Comparison of ENCODE assay signal across 16 cellular contexts in genomic region chr1:206972725-206973124, GRCh38. TPM values are rescaled to one million over a fixed set of nuclear protein-coding genes. Genes with fewer than 3 reads are reported as not detected.
DNase-seq lines count a peak whose midpoint lies in the region; ATAC-seq and TF ChIP-seq lines count a peak whose summit lies in the region.
"Had no signal": no experiment of that assay in that cellular context is flagged by ENCODE, and none has a peak within 500 bp of the region (broad histone marks: within the 10 kb centered on the region; RNA-seq: fewer than 3 reads in every experiment).

No MANE protein-coding gene starts in this region.

- H3K9ac ChIP-seq in OCI-LY3 (ENCODE audit: low read length) = 0 out of 2 replicates have a peak overlapping the region, but pooled peaks have one; percentile 8
- H3K9ac ChIP-seq in duodenal mucosa (ENCODE audit: low read depth in 1 of 2, low read length in 2 of 2) = peak overlapping the region; percentile 21 to 28

- no peaks in the 10 kb centered on the region for H3K27me3 ChIP-seq in OCI-LY3 (ENCODE audit: low read depth, low read length)
- H3K27me3 ChIP-seq in duodenal mucosa (ENCODE audit: control insufficient read depth in 1 of 2, insufficient read depth in 2 of 2, low read length in 2 of 2) = no peaks in the 10 kb centered on the region
- H3K27me3 ChIP-seq in muscle layer of duodenum (ENCODE audit: low read depth, low read length) = no peaks in the 10 kb centered on the region
- H3K27me3 ChIP-seq in testis = no peaks in the 10 kb centered on the region

- no peaks in the 10 kb centered on the region for H4K20me1 ChIP-seq in OCI-LY3 (ENCODE audit: insufficient read depth, low read length)

- DNase-seq in AG20443 (ENCODE audit: low spot score) (no peak), NCI-H1417 treated with DMSO at 0.1 percent for 48 hours (lab: John Stamatoyannopoulos, UW) (no peak), testis (no peak)
- DNase-seq: BE2C; CD4-positive, alpha-beta memory T cell; DMS79; H7; IMR-90 had no signal

- peak overlapping the region; percentile 47 for H3K27ac ChIP-seq in 22Rv1
- H3K27ac ChIP-seq in OCI-LY3 (ENCODE audit: low read length) = peak overlapping the region; percentile 95; the same call in 1 of the 2 replicates
- peak overlapping the region; percentile 11 for H3K27ac ChIP-seq in duodenal mucosa (ENCODE audit: low read depth, low read length)
- peak overlapping the region; percentile 60 for H3K27ac ChIP-seq in muscle layer of duodenum (ENCODE audit: low read length)
- H3K27ac ChIP-seq in testis = no peak overlapping the region
- H3K27ac ChIP-seq: C4-2B had no signal

- H3K79me2 ChIP-seq in OCI-LY3 (ENCODE audit: low read length) = no peaks in the 10 kb centered on the region

- H3K9me3 ChIP-seq in OCI-LY3 (ENCODE audit: insufficient read depth, low read length) (no peaks in the 10 kb centered on the region), duodenal mucosa (ENCODE audit: control insufficient read depth in 1 of 2, low read length in 2 of 2) (no peaks in the 10 kb centered on the region), muscle layer of duodenum (ENCODE audit: control insufficient read depth in 1 of 2, low read length in 2 of 2) (no peaks in the 10 kb centered on the region), testis (no peaks in the 10 kb centered on the region)
- H3K9me3 ChIP-seq: BE2C had no signal

- H2AFZ ChIP-seq in OCI-LY3 (ENCODE audit: low read depth, low read length) = no peak overlapping the region

- no peak overlapping the region for H3K4me3 ChIP-seq in OCI-LY3 (ENCODE audit: low read length)
- H3K4me3 ChIP-seq in duodenal mucosa (ENCODE audit: low read depth in 1 of 2, low read length in 2 of 2) = no peak overlapping the region
- H3K4me3 ChIP-seq in muscle layer of duodenum (ENCODE audit: low read depth in 1 of 2, low read length in 2 of 2) = no peak overlapping the region
- no peak overlapping the region for H3K4me3 ChIP-seq in testis
- H3K4me3 ChIP-seq: GM12878 had no signal

- no peak overlapping the region for H3K4me2 ChIP-seq in OCI-LY3 (ENCODE audit: low read length)

- WGBS in testis, 2 donors = 80 to 88% methylated on average over 2 of the region's 2 CpGs

- no peak for TF ChIP-seq POLR2A in testis (IDR thresholded peaks at IDR 0.05)

- no peak for TF ChIP-seq CTCF in 22Rv1 (IDR thresholded peaks at IDR 0.05)
- TF ChIP-seq CTCF in OCI-LY3 (IDR thresholded peaks at IDR 0.05; ENCODE audit: low read depth, low read length) = no peak
- no peak for TF ChIP-seq CTCF in testis (IDR thresholded peaks at IDR 0.05)

- H3K4me1 ChIP-seq in OCI-LY3 (ENCODE audit: low read length) (peaks cover 72% of the 10 kb centered on the region), duodenal mucosa (ENCODE audit: control insufficient read depth in 1 of 2, insufficient read depth in 2 of 2, low read length in 2 of 2) (peaks cover 72 to 84% of the 10 kb centered on the region in 2 donors), muscle layer of duodenum (ENCODE audit: control insufficient read depth in 1 of 2, insufficient read depth in 2 of 2, low read length in 2 of 2) (peaks cover 3 to 4% of the 10 kb centered on the region in 2 donors), testis (peaks cover 6% of the 10 kb centered on the region)
- H3K4me1 ChIP-seq: BE2C had no signal

- H3K36me3 ChIP-seq in OCI-LY3 (replicated peaks; ENCODE audit: low read depth, low read length) (no peaks in the 10 kb centered on the region), duodenal mucosa (ENCODE audit: control insufficient read depth in 1 of 2, insufficient read depth in 2 of 2, low read length in 2 of 2) (no peaks in the 10 kb centered on the region), muscle layer of duodenum (ENCODE audit: control insufficient read depth in 1 of 2, insufficient read depth in 2 of 2, low read length in 2 of 2) (no peaks in the 10 kb centered on the region), testis (ENCODE audit: low read depth, missing control alignments) (no peaks in the 10 kb centered on the region)
- H3K36me3 ChIP-seq: BE2C had no signal

- intact Hi-C loops in testis (cut with DNase I; ENCODE audit: low total_unique reads) = no loop called here

- no peak for ATAC-seq in GM18873 (IDR thresholded peaks at IDR 0.05; ENCODE audit: low FRiP score, unreplicated experiment)
- ATAC-seq: GM12878 had no signal

RNA-seq across cellular contexts. Expression of gene FCAMR, which starts 2.5 kb away (rescaled TPM):
- under 1 TPM in 1 of 2 donors, not detected in 1; 0.31 TPM for total RNA-seq in testis
- 0.41 TPM for polyA plus RNA-seq in testis (ENCODE audit: insufficient read depth, low read depth, low replicate concordance)
- total RNA-seq: CD4-positive, alpha-beta memory T cell; G401; H7; IMR-90 had no signal
- polyA plus RNA-seq: CD4-positive, alpha-beta memory T cell; IMR-90 had no signal

RNA-seq across cellular contexts. Expression of gene PIGR, which starts 26.5 kb away (rescaled TPM):
- not detected for total RNA-seq in testis
- 0.38 TPM for polyA plus RNA-seq in testis (ENCODE audit: insufficient read depth, low read depth, low replicate concordance)
- total RNA-seq: CD4-positive, alpha-beta memory T cell; G401; IMR-90 had no signal
- polyA plus RNA-seq: CD4-positive, alpha-beta memory T cell; IMR-90 had no signal

RNA-seq across cellular contexts. Expression of gene FCMR, which starts 51.0 kb away (rescaled TPM):
- total RNA-seq in testis = 1 to 10 TPM; 1.1 to 1.3 TPM
- 5.3 TPM for polyA plus RNA-seq in testis (ENCODE audit: insufficient read depth, low read depth, low replicate concordance)
- total RNA-seq: G401, H7, IMR-90 had no signal

RNA-seq across cellular contexts. Expression of gene C1orf116, which starts 59.8 kb away (rescaled TPM):
- under 1 TPM; 0.31 to 0.71 TPM for total RNA-seq in testis
- polyA plus RNA-seq in testis (ENCODE audit: insufficient read depth, low read depth, low replicate concordance) = 0.88 TPM
- total RNA-seq: G401 had no signal
- polyA plus RNA-seq: CD4-positive, alpha-beta memory T cell had no signal

Comparison
In these comparisons a context has a peak if more than half of its experiments do, and no peak if none do; other contexts are left out.
1. H3K27ac ChIP-seq: peak in 22Rv1 (single experiment), OCI-LY3 (single experiment), duodenal mucosa (single experiment) and muscle layer of duodenum (single experiment); none in testis (0 of 2).